1 cellular context compared by ENCODE assay signal in genomic region chr1:225587310-225587709, GRCh38.
TF ChIP-seq lines count a peak whose summit lies in the region.

No MANE protein-coding gene starts in this region.

TF ChIP-seq in WTC11, 78 proteins besides CTCF, POLR2A, EP300 and RAD21 (continued from another document):
- TF ChIP-seq ZNF532 (CRISPR knock-in tag; IDR thresholded peaks at IDR 0.05; ENCODE audit: borderline replicate concordance) = no peak
- no peak for TF ChIP-seq RORB (CRISPR knock-in tag; IDR thresholded peaks at IDR 0.05)
- TF ChIP-seq ZNF416 (CRISPR knock-in tag; IDR thresholded peaks at IDR 0.05) = no peak
- TF ChIP-seq RELA (CRISPR knock-in tag; IDR thresholded peaks at IDR 0.05; ENCODE audit: borderline replicate concordance) = no peak
- TF ChIP-seq ZMAT4 (CRISPR knock-in tag; IDR thresholded peaks at IDR 0.05) = no peak
